ENCODE assay signal across 1 cellular context in the genomic region with DNA sequence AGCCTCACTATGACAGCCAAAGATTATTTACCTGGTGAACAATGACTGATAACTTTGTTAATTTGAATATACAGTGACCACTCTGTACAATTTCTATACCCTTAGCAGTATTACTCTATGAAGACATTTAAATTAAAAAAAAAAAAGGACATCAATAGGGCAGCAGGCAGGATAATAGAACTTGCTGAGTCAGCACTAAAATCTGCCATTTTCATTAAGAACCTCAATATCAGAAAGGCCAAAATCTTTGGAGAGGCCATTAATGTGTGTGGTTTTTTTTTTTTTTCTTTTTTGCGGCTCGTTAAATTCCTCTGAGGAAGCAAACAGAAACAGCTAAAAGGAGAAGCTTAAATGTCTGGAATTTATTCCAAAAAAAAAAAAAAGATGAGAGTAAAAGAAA.
TF ChIP-seq lines count a peak whose summit lies in the region.

No MANE protein-coding gene starts in this region.

TF ChIP-seq in GM23338, 12 proteins besides CTCF, POLR2A, EP300 and RAD21 (continued from another document):
- TF ChIP-seq ZNF462 (CRISPR knock-in tag; IDR thresholded peaks at IDR 0.05) (no peak), EZH2 (IDR thresholded peaks at IDR 0.05; ENCODE audit: low read depth, unreplicated experiment) (no peak)
